Comparison of ENCODE assay signal across 11 cellular contexts in genomic region chr11:104653011-104653806, GRCh38.
DNase-seq lines count a peak whose midpoint lies in the region; ATAC-seq and TF ChIP-seq lines count a peak whose summit lies in the region.
"Had no signal": no experiment of that assay in that cellular context is flagged by ENCODE, and none has a peak within 500 bp of the region (broad histone marks: within the 10 kb centered on the region; RNA-seq: fewer than 3 reads in every experiment).

No MANE protein-coding gene starts in this region.

- peak; percentile 16 to 49 for ATAC-seq in activated CD4-positive, CD25-positive, alpha-beta regulatory T cell treated with anti-CD3 and anti-CD28 coated beads, Interleukin-2, amount 50 U/mL, for 24 hours
- peak; percentile 37 to 51 (median 44) for ATAC-seq in psoas muscle
- ATAC-seq in GM19328 (IDR thresholded peaks at IDR 0.05; ENCODE audit: unreplicated experiment), result no peak

- no peaks in the 10 kb centered on the region for H3K36me3 ChIP-seq in psoas muscle (ENCODE audit: insufficient read depth in 1 of 2, low read depth in 1 of 2)
- no peaks in the 10 kb centered on the region for H3K36me3 ChIP-seq in thyroid gland
- H3K36me3 ChIP-seq in esophagus squamous epithelium, result no peaks in the 10 kb centered on the region

- H3K4me3 ChIP-seq in NB4 (ENCODE audit: low read depth, low read length) (no peak overlapping the region), psoas muscle (no peak overlapping the region), thyroid gland (replicated peaks in 1 of 3) (no peak overlapping the region), esophagus squamous epithelium (no peak overlapping the region)

- H3K4me1 ChIP-seq in psoas muscle, result peaks cover 11% of the 10 kb centered on the region
- no peaks in the 10 kb centered on the region for H3K4me1 ChIP-seq in thyroid gland
- peaks cover 0 to 8% (median 0%) of the 10 kb centered on the region in 3 donors for H3K4me1 ChIP-seq in esophagus squamous epithelium

- H3K9me3 ChIP-seq in psoas muscle, result no peaks in the 10 kb centered on the region
- H3K9me3 ChIP-seq in thyroid gland, result no peaks in the 10 kb centered on the region
- H3K9me3 ChIP-seq in esophagus squamous epithelium, result no peaks in the 10 kb centered on the region

- no peak for DNase-seq in activated CD4-positive, CD25-positive, alpha-beta regulatory T cell treated with anti-CD3 and anti-CD28 coated beads, Interleukin-2, amount 50 U/mL, for 72 hours
- DNase-seq in NB4 (ENCODE audit: low read depth) (peak; percentile 87), cerebellum (ENCODE audit: low spot score) (peak; percentile 5), psoas muscle (no peak), thyroid gland (no peak), esophagus squamous epithelium (lab: John Stamatoyannopoulos, UW) (no peak)
- DNase-seq: 8988T; activated CD4-positive, alpha-beta T cell treated with anti-CD3 and anti-CD28 coated beads, Interleukin-2, amount 10 ng/mL, durations not matched to agents 7 days and 5 days; NK-92 treated with Interleukin-12 subunit alpha and Interleukin-12 subunit beta, amount 100 ng/mL, for 24 hours had no signal

- H3K27ac ChIP-seq in psoas muscle (no peak overlapping the region), thyroid gland (no peak overlapping the region), esophagus squamous epithelium (no peak overlapping the region)

- no peak for TF ChIP-seq POLR2A in NB4 (IDR thresholded peaks at IDR 0.05; ENCODE audit: extremely low read depth, insufficient read length)
- no peak for TF ChIP-seq POLR2A in thyroid gland (IDR thresholded peaks at IDR 0.05)
- TF ChIP-seq POLR2A in esophagus squamous epithelium (IDR thresholded peaks at IDR 0.05), result no peak

- H3K27me3 ChIP-seq in psoas muscle (ENCODE audit: insufficient read depth in 3 of 3, low read length in 2 of 3) (no peaks in the 10 kb centered on the region), thyroid gland (no peaks in the 10 kb centered on the region), esophagus squamous epithelium (no peaks in the 10 kb centered on the region)

- TF ChIP-seq CTCF in NB4 (IDR thresholded peaks at IDR 0.05; ENCODE audit: low read depth, low read length) (no peak), psoas muscle (IDR thresholded peaks at IDR 0.05) (no peak), thyroid gland (IDR thresholded peaks at IDR 0.05) (no peak), esophagus squamous epithelium (IDR thresholded peaks at IDR 0.05) (no peak)

- intact Hi-C loops in psoas muscle (cut with DNase I), result no loop called here
- intact Hi-C loops in thyroid gland (cut with DNase I), result no loop called here
- intact Hi-C loops in esophagus squamous epithelium (cut with DNase I), result no loop called here

- 22 to 35% (median 24%) methylated on average over 9 of the region's 9 CpGs for WGBS in psoas muscle, 3 donors
- 64 to 66% methylated on average over 9 of the region's 9 CpGs for WGBS in thyroid gland, 2 donors
- 29 to 30% methylated on average over 9 of the region's 9 CpGs for WGBS in esophagus squamous epithelium, 2 donors

Comparison
In these comparisons a context has a peak if more than half of its experiments do, and no peak if none do; other contexts are left out.
1. DNase-seq: peak in NB4 (single experiment) and cerebellum (single experiment); none in activated CD4-positive, CD25-positive, alpha-beta regulatory T cell treated with anti-CD3 and anti-CD28 coated beads, Interleukin-2, amount 50 U/mL, for 72 hours (single experiment), psoas muscle (0 of 2), thyroid gland (0 of 2) and esophagus squamous epithelium (single experiment).